14 cellular contexts compared by ENCODE assay signal in the genomic region with DNA sequence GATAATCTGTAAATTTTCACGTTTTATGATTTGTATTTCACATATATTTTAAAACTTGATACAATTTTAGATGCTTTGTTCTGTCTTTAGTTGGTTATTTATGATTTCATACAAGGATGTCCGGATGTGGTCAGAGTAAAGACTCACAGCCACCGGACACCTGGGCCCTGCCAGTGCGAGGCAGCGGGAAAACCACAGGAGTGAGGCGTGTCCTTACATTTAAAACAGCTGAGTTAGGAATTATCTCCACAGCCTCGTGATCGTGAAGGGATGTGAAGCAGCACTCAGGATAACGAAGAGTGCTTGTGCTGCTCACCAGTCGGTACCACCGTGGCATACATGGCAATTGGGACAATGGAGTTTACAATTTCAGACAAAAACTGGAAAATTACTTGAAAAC. TPM values are rescaled to one million over a fixed set of nuclear protein-coding genes. Genes with fewer than 3 reads are reported as not detected.
DNase-seq lines count a peak whose midpoint lies in the region; TF ChIP-seq lines count a peak whose summit lies in the region.
"Had no signal": no experiment of that assay in that cellular context is flagged by ENCODE, and none has a peak within 500 bp of the region (broad histone marks: within the 10 kb centered on the region; RNA-seq: fewer than 3 reads in every experiment).

No MANE protein-coding gene starts in this region.

- H3K4me1 ChIP-seq in GM23248 (ENCODE audit: insufficient read depth), result peaks cover 42% of the 10 kb centered on the region
- peaks cover 3% of the 10 kb centered on the region for H3K4me1 ChIP-seq in SJCRH30
- no peaks in the 10 kb centered on the region for H3K4me1 ChIP-seq in endodermal cell (ENCODE audit: control insufficient read depth, insufficient read depth, low read length)
- H3K4me1 ChIP-seq in neutrophil (ENCODE audit: control insufficient read depth in 1 of 2, insufficient read depth in 1 of 2, low read depth in 1 of 2, low read length in 1 of 2), result peaks cover 76 to 89% of the 10 kb centered on the region in 2 experiments
- peaks cover 45% of the 10 kb centered on the region for H3K4me1 ChIP-seq in CD4-positive, alpha-beta memory T cell (ENCODE audit: insufficient read depth, low read length)

- H3K36me3 ChIP-seq in GM23248 (ENCODE audit: low read depth), result no peaks in the 10 kb centered on the region
- H3K36me3 ChIP-seq in SJCRH30, result no peaks in the 10 kb centered on the region
- no peaks in the 10 kb centered on the region for H3K36me3 ChIP-seq in endodermal cell (ENCODE audit: control insufficient read depth, insufficient read depth, low read length)
- H3K36me3 ChIP-seq in neutrophil, result peaks cover 11% of the 10 kb centered on the region
- no peaks in the 10 kb centered on the region for H3K36me3 ChIP-seq in CD4-positive, alpha-beta memory T cell (ENCODE audit: insufficient read depth, low read length)
- H3K36me3 ChIP-seq: vagina had no signal

- POLR2A ChIA-PET in CD4-positive, alpha-beta memory T cell (lab: Charles Lee; ENCODE audit: partially characterized antibody), result no interaction called here

- H3K27me3 ChIP-seq in GM23248 (replicated peaks; ENCODE audit: insufficient read depth) (no peaks in the 10 kb centered on the region), SJCRH30 (no peaks in the 10 kb centered on the region), endodermal cell (ENCODE audit: control insufficient read depth, insufficient read depth, low read length, poor library complexity, severe bottlenecking) (no peaks in the 10 kb centered on the region), neutrophil (no peaks in the 10 kb centered on the region)
- H3K27me3 ChIP-seq in CD4-positive, alpha-beta memory T cell (ENCODE audit: insufficient read depth, low read length), result no peaks in the 10 kb centered on the region
- H3K27me3 ChIP-seq: BLaER1 treated with 17β-estradiol and CSF1 and Interleukin-3, amounts not matched to agents 10 nM and 100 nM; vagina had no signal

- CTCF ChIA-PET in CD4-positive, alpha-beta memory T cell (lab: Charles Lee; ENCODE audit: partially characterized antibody), result no interaction called here

- H3K9ac ChIP-seq in GM23248 (no peak overlapping the region), endodermal cell (ENCODE audit: extremely low read depth, low read length, poor library complexity, severe bottlenecking) (no peak overlapping the region)

- intact Hi-C loops in CD4-positive, alpha-beta memory T cell (cut with micrococcal nuclease), result no loop called here

- in situ Hi-C loops in GM23248 (cut with MboI), result no loop called here

- 38 to 48% methylated on average over 11 of the region's 11 CpGs for WGBS in GM23248 (ENCODE audit: low coverage in 1 of 2, low lambda C conversion rate in 2 of 2, missing lambda C conversion rate in 2 of 2), 2 experiments
- WGBS in endodermal cell (ENCODE audit: insufficient coverage in 1 of 2, insufficient read length in 1 of 2), 2 experiments, result 75 to 79% methylated on average over 10 of the region's 11 CpGs

- H3K36me3 Mint-ChIP-seq in endodermal cell (ENCODE audit: low read depth), result peaks cover 5% of the 10 kb centered on the region
- peaks cover 14% of the 10 kb centered on the region for H3K36me3 Mint-ChIP-seq in T-helper 2 cell treated with Interferon-gamma antibody and Interleukin-4, amounts not matched to agents 5 μg/mL and 100 μg/mL, for 36 hours (ENCODE audit: low read depth)
- peaks cover 14 to 15% of the 10 kb centered on the region in 2 donors for H3K36me3 Mint-ChIP-seq in CD4-positive, alpha-beta memory T cell

- no peaks in the 10 kb centered on the region for H3K9me3 ChIP-seq in GM23248 (ENCODE audit: low read depth)
- H3K9me3 ChIP-seq in SJCRH30 (replicated peaks), result no peaks in the 10 kb centered on the region
- no peaks in the 10 kb centered on the region for H3K9me3 ChIP-seq in endodermal cell (ENCODE audit: control insufficient read depth, low read length)
- no peaks in the 10 kb centered on the region for H3K9me3 ChIP-seq in neutrophil
- H3K9me3 ChIP-seq in CD4-positive, alpha-beta memory T cell (ENCODE audit: control insufficient read depth in 1 of 2, low read length in 2 of 2), result no peaks in the 10 kb centered on the region
- H3K9me3 ChIP-seq: vagina had no signal

- H3K9me3 Mint-ChIP-seq in endodermal cell, result peaks cover 4% of the 10 kb centered on the region
- H3K9me3 Mint-ChIP-seq in T-helper 2 cell treated with Interferon-gamma antibody and Interleukin-4, amounts not matched to agents 5 μg/mL and 100 μg/mL, for 36 hours, result no peaks in the 10 kb centered on the region
- H3K9me3 Mint-ChIP-seq in CD4-positive, alpha-beta memory T cell, result peaks cover 0 to 4% (median 0%) of the 10 kb centered on the region in 8 donors

- H3K27ac ChIP-seq in GM23248 (no peak overlapping the region), SJCRH30 (no peak overlapping the region), endodermal cell (ENCODE audit: low read depth, low read length) (no peak overlapping the region), neutrophil (peak overlapping the region; percentile 49)
- no peak overlapping the region for H3K27ac ChIP-seq in CD4-positive, alpha-beta memory T cell (ENCODE audit: low read depth, low read length)
- H3K27ac ChIP-seq: BLaER1 treated with 17β-estradiol and CSF1 and Interleukin-3, amounts not matched to agents 10 nM and 100 nM; vagina had no signal

- H4K20me1 ChIP-seq in GM23248 (ENCODE audit: insufficient read depth), result peaks cover 19% of the 10 kb centered on the region; the same call in 1 of the 2 replicates

- H3K4me3 ChIP-seq in GM23248 (no peak overlapping the region), SJCRH30 (no peak overlapping the region), endodermal cell (ENCODE audit: low read length) (no peak overlapping the region), neutrophil (ENCODE audit: low read depth in 1 of 2, low read length in 1 of 2) (no peak overlapping the region)
- H3K4me3 ChIP-seq in CD4-positive, alpha-beta memory T cell (ENCODE audit: low read length in 2 of 2), result no peak overlapping the region
- H3K4me3 ChIP-seq: BLaER1 treated with 17β-estradiol and CSF1 and Interleukin-3, amounts not matched to agents 10 nM and 100 nM; vagina had no signal

- peak overlapping the region; percentile 37 for H3K4me2 ChIP-seq in GM23248 (ENCODE audit: unreplicated experiment)

- peak overlapping the region; percentile 62 for H3K27ac Mint-ChIP-seq in endodermal cell
- H3K27ac Mint-ChIP-seq in T-helper 2 cell treated with Interferon-gamma antibody and Interleukin-4, amounts not matched to agents 5 μg/mL and 100 μg/mL, for 36 hours, result no peak overlapping the region
- H3K27ac Mint-ChIP-seq in CD4-positive, alpha-beta memory T cell, result peak overlapping the region in 2 of 7 donors; percentile 23 to 81

- H3K79me2 ChIP-seq in GM23248 (ENCODE audit: insufficient read depth), result peaks cover 100% of the 10 kb centered on the region

- DNase-seq in GM23248, result peak; percentile 45
- peak; percentile 43 to 52 for DNase-seq in SJCRH30
- no peak for DNase-seq in endodermal cell
- no peak for DNase-seq in amygdala (lab: John Stamatoyannopoulos, UW)
- no peak for DNase-seq in T-helper 2 cell treated with Interferon-gamma antibody and Interleukin-4, amounts not matched to agents 5 μg/mL and 100 μg/mL, for 36 hours (ENCODE audit: low spot score)
- DNase-seq in CD4-positive, alpha-beta memory T cell, result no peak
- no peak for DNase-seq in stimulated activated naive CD4-positive, alpha-beta T cell treated with Interleukin-2 at 50 U/mL for 16 hours (lab: John Stamatoyannopoulos, UW)
- DNase-seq: NCI-H1105; NCI-H510A; stimulated activated CD4-positive, alpha-beta T cell treated with anti-CD3 and anti-CD28 coated beads, Interleukin-2, amount 100 ng/mL, for 24 hours; stimulated activated CD8-positive, alpha-beta memory T cell treated with anti-CD3 and anti-CD28 coated beads, Interleukin-4, amount 100 ng/mL, for 48 hours had no signal

- H3K4me1 Mint-ChIP-seq in endodermal cell, result peaks cover 16% of the 10 kb centered on the region
- H3K4me1 Mint-ChIP-seq in T-helper 2 cell treated with Interferon-gamma antibody and Interleukin-4, amounts not matched to agents 5 μg/mL and 100 μg/mL, for 36 hours (ENCODE audit: low read depth), result peaks cover 18% of the 10 kb centered on the region
- H3K4me1 Mint-ChIP-seq in CD4-positive, alpha-beta memory T cell, result peaks cover 20 to 40% (median 29%) of the 10 kb centered on the region in 4 donors

- peaks cover 10% of the 10 kb centered on the region for H3F3A ChIP-seq in GM23248 (ENCODE audit: insufficient read depth)

- no peaks in the 10 kb centered on the region for H3K27me3 Mint-ChIP-seq in endodermal cell (ENCODE audit: insufficient read depth)
- H3K27me3 Mint-ChIP-seq in T-helper 2 cell treated with Interferon-gamma antibody and Interleukin-4, amounts not matched to agents 5 μg/mL and 100 μg/mL, for 36 hours (ENCODE audit: low read depth), result no peaks in the 10 kb centered on the region
- no peaks in the 10 kb centered on the region for H3K27me3 Mint-ChIP-seq in CD4-positive, alpha-beta memory T cell

- no peaks in the 10 kb centered on the region for H3K9me2 ChIP-seq in GM23248 (ENCODE audit: insufficient read depth)

- H2AFZ ChIP-seq in GM23248, result no peak overlapping the region

- H3K4me3 Mint-ChIP-seq in endodermal cell, result no peak overlapping the region
- H3K4me3 Mint-ChIP-seq in T-helper 2 cell treated with Interferon-gamma antibody and Interleukin-4, amounts not matched to agents 5 μg/mL and 100 μg/mL, for 36 hours, result no peak overlapping the region
- peak overlapping the region in 1 of 8 donors; percentile 64 for H3K4me3 Mint-ChIP-seq in CD4-positive, alpha-beta memory T cell

- no peak for TF ChIP-seq CTCF in endodermal cell (conservative IDR thresholded peaks at IDR 0.05)
- no peak for TF ChIP-seq CTCF in neutrophil (IDR thresholded peaks at IDR 0.05)

RNA-seq across cellular contexts. Expression of gene SNX18, which starts 14.0 kb away (rescaled TPM):
- total RNA-seq in GM23248 (2014; rRNA removed; shearing (Covaris generic)), result 74.4 and 77.3 TPM in 2 replicates
- polyA plus RNA-seq in GM23248 (2016; fragmentation: Nextera tagmentation; extraction: Ambion mirVana), result 13.5 and 14.2 TPM in 2 replicates
- 8.4 and 9.3 TPM in 2 replicates for total RNA-seq in SJCRH30 (2014; rRNA removed; shearing (Covaris generic))
- 10 to 100 TPM; 19.7 to 20.5 TPM for total RNA-seq in endodermal cell
- 13.9 TPM for polyA plus RNA-seq in endodermal cell (2013, experiment 1 of 2)
- 14.0 TPM for polyA plus RNA-seq in endodermal cell (2013, experiment 2 of 2)
- 10 to 100 TPM; 27.9 to 31.4 TPM for total RNA-seq in CD4-positive, alpha-beta memory T cell
- polyA plus RNA-seq in CD4-positive, alpha-beta memory T cell, result 1 to 10 TPM in 1 of 2 donors, under 1 TPM in 1; 0.30 to 2.8 TPM

Comparison
In these comparisons a context has a peak if more than half of its experiments do, and no peak if none do; other contexts are left out.
1. DNase-seq: peak in GM23248 (single experiment) and SJCRH30 (2 of 2); none in endodermal cell (single experiment), amygdala (0 of 56), T-helper 2 cell treated with Interferon-gamma antibody and Interleukin-4, amounts not matched to agents 5 μg/mL and 100 μg/mL, for 36 hours (single experiment), CD4-positive, alpha-beta memory T cell (0 of 5) and stimulated activated naive CD4-positive, alpha-beta T cell treated with Interleukin-2 at 50 U/mL for 16 hours (single experiment).